In genomic region chr3:98188553-98188952, GRCh38 we compare ENCODE assay signal across 8 cellular contexts. TPM values are rescaled to one million over a fixed set of nuclear protein-coding genes. Genes with fewer than 3 reads are reported as not detected.
A peak's percentile ranks its signal among the peaks of the same experiment; 100 is the strongest.
DNase-seq lines count a peak whose midpoint lies in the region; ATAC-seq, FAIRE-seq and TF ChIP-seq lines count a peak whose summit lies in the region.

No MANE protein-coding gene starts in this region.

- no peak overlapping the region for H2BK5ac ChIP-seq in H1 (ENCODE audit: low read depth, low read length)

- H3F3A ChIP-seq in Loucy (ENCODE audit: low read depth) = no peaks in the 10 kb centered on the region

- peak; percentile 65 for TF ChIP-seq CTCF in Loucy (conservative IDR thresholded peaks at IDR 0.05; ENCODE audit: low read length)
- TF ChIP-seq CTCF in H1 (IDR thresholded peaks at IDR 0.05; ENCODE audit: control extremely low read depth in 1 of 3, insufficient read depth in 1 of 3, low read depth in 1 of 3, low read length in 3 of 3) = peak in 2 of 3 experiments; percentile 49 to 52; a peak in 3 of 4 replicates
- TF ChIP-seq CTCF in D721Med (IDR thresholded peaks at IDR 0.05; ENCODE audit: insufficient read depth, missing control alignments) = no peak

- H2BK12ac ChIP-seq in H1 (ENCODE audit: low read depth, low read length) = no peak overlapping the region; the same call in 1 of the 2 replicates

- H3K4ac ChIP-seq in H1 (replicated peaks; ENCODE audit: insufficient read length, low read depth, low read length) = no peak overlapping the region

- TF ChIP-seq EP300 in H1 (IDR thresholded peaks at IDR 0.05; ENCODE audit: borderline replicate concordance in 1 of 2, low read depth in 2 of 2, low read length in 2 of 2) = no peak

- no peak overlapping the region for H3K23ac ChIP-seq in H1 (ENCODE audit: insufficient read length)

- H2BK15ac ChIP-seq in H1 (ENCODE audit: low read length) = no peak overlapping the region

- no peaks in the 10 kb centered on the region for H3K79me1 ChIP-seq in H1 (ENCODE audit: low read depth, low read length)

- no peak overlapping the region for H3K18ac ChIP-seq in H1 (ENCODE audit: extremely low read depth, low read length)

- peaks cover 3 to 7% of the 10 kb centered on the region in 2 donors for H3K27me3 Mint-ChIP-seq in CD4-positive, alpha-beta memory T cell

- H3K9me3 ChIP-seq in CD4-positive, alpha-beta memory T cell (ENCODE audit: control insufficient read depth in 1 of 2, low read length in 2 of 2) = no peaks in the 10 kb centered on the region
- H3K9me3 ChIP-seq in Loucy (ENCODE audit: insufficient read depth, low read depth, low read length) (no peaks in the 10 kb centered on the region), H1 (ENCODE audit: insufficient read depth in 2 of 2, low read depth in 1 of 2, low read length in 1 of 2) (no peaks in the 10 kb centered on the region)

- H4K91ac ChIP-seq in H1 (replicated peaks; ENCODE audit: insufficient read length, low read length) = no peak overlapping the region

- no peak overlapping the region for H3K4me2 ChIP-seq in Loucy (ENCODE audit: low read depth, low read length, poor library complexity, severe bottlenecking)
- H3K4me2 ChIP-seq in H1 (ENCODE audit: insufficient read depth in 1 of 2, low read depth in 2 of 2, low read length in 2 of 2) = no peak overlapping the region

- H3K36me3 ChIP-seq in CD4-positive, alpha-beta memory T cell (ENCODE audit: insufficient read depth, low read length) = no peaks in the 10 kb centered on the region
- H3K36me3 ChIP-seq in Loucy (ENCODE audit: insufficient read depth, low read length) (no peaks in the 10 kb centered on the region), H1 (ENCODE audit: control insufficient read depth in 2 of 4, insufficient read depth in 4 of 4, low read length in 3 of 4) (no peaks in the 10 kb centered on the region)

- H2AK5ac ChIP-seq in H1 (ENCODE audit: low read depth, low read length) = no peak overlapping the region

- FAIRE-seq in H1 (lab: Jason Lieb, UNC) (peak; percentile 62), urothelium cell line (lab: Jason Lieb, UNC) (no peak), D721Med (lab: Jason Lieb, UNC) (no peak)

- POLR2A ChIA-PET in CD4-positive, alpha-beta memory T cell (lab: Charles Lee; ENCODE audit: partially characterized antibody) = no interaction called here
- POLR2A ChIA-PET in H1 (lab: Charles Lee; ENCODE audit: partially characterized antibody) = interaction anchor here (0.9 to 2.5 kb wide), 2 partner anchors 120 to 137 kb away, joined by 3 to 7 read pairs; no protein-coding TSS in a partner anchor

- no peak overlapping the region for H2BK20ac ChIP-seq in H1 (ENCODE audit: low read length)

- H4K8ac ChIP-seq in H1 (ENCODE audit: extremely low read depth, insufficient read depth, low read length) = no peak overlapping the region

- 41% methylated on average over 3 of the region's 3 CpGs; no CpG with 5 or more reads in 1 of the 2 experiments for WGBS in H1 (ENCODE audit: extremely low coverage in 1 of 2, insufficient coverage in 1 of 2, insufficient read length in 1 of 2, insufficient replicate concordance in 2 of 2, low coverage in 1 of 2, low lambda C conversion rate in 2 of 2, missing lambda C conversion rate in 1 of 2), 2 experiments

- no peaks in the 10 kb centered on the region for H3K4me1 ChIP-seq in CD4-positive, alpha-beta memory T cell (ENCODE audit: insufficient read depth, low read length)
- H3K4me1 ChIP-seq in Loucy (ENCODE audit: insufficient read depth, low read length, poor library complexity, severe bottlenecking) (no peaks in the 10 kb centered on the region), H1 (replicated peaks in 1 of 4; ENCODE audit: control insufficient read depth in 3 of 4, insufficient read depth in 4 of 4, low read length in 3 of 4) (0 out of 7 replicates have a peak, but pooled peaks cover 0 to 2% (median 0%) of the 10 kb centered on the region in 4 experiments)

- H3K56ac ChIP-seq in H1 (replicated peaks; ENCODE audit: insufficient read length, low read depth, low read length) = no peak overlapping the region

- H3K27ac ChIP-seq in CD4-positive, alpha-beta memory T cell (ENCODE audit: low read depth, low read length) = no peak overlapping the region
- no peak overlapping the region for H3K27ac ChIP-seq in H1 (ENCODE audit: low read depth, low read length)

- intact Hi-C loops in CD4-positive, alpha-beta memory T cell (cut with micrococcal nuclease) = loop anchor here (1.0 kb wide), 2 partner anchors 141 to 385 kb away; no protein-coding TSS in a partner anchor

- no peak overlapping the region for H2BK120ac ChIP-seq in H1 (replicated peaks; ENCODE audit: low read depth, low read length)

- CTCF ChIA-PET in CD4-positive, alpha-beta memory T cell (lab: Charles Lee; ENCODE audit: partially characterized antibody) = interaction anchor here (1.4 kb wide), 1 partner anchor 412 kb away, joined by 3 read pairs; no protein-coding TSS in a partner anchor
- CTCF ChIA-PET in H1 (lab: Charles Lee; ENCODE audit: partially characterized antibody) = interaction anchor here (0.9 to 8.2 kb wide), 6 partner anchors 12 to 147 kb away, joined by 3 to 61 read pairs (median 4); no protein-coding TSS in a partner anchor

- H3K9me2 ChIP-seq in Loucy (replicated peaks; ENCODE audit: low read depth, low read length) = no peaks in the 10 kb centered on the region

- no peak overlapping the region for H3K9ac ChIP-seq in Loucy (ENCODE audit: low read depth, low read length, poor library complexity, severe bottlenecking)
- no peak overlapping the region for H3K9ac ChIP-seq in H1 (replicated peaks in 1 of 4; ENCODE audit: extremely low read depth in 1 of 4, low read depth in 3 of 4, low read length in 3 of 4)

- no peak overlapping the region; the same call in 1 of the 2 replicates for H2AFZ ChIP-seq in Loucy (ENCODE audit: low read length)
- H2AFZ ChIP-seq in H1 (ENCODE audit: low read length) = peak overlapping the region; percentile 71; the same call in 1 of the 2 replicates

- H3K9me3 Mint-ChIP-seq in CD4-positive, alpha-beta memory T cell = no peaks in the 10 kb centered on the region

- H3K4me1 Mint-ChIP-seq in CD4-positive, alpha-beta memory T cell = peaks cover 0 to 7% (median 2%) of the 10 kb centered on the region in 4 donors

- peak overlapping the region in 2 of 7 donors; percentile 25 to 44 for H3K27ac Mint-ChIP-seq in CD4-positive, alpha-beta memory T cell

- no peaks in the 10 kb centered on the region for H3K23me2 ChIP-seq in H1 (ENCODE audit: low read depth, low read length)

- H3K4me3 Mint-ChIP-seq in CD4-positive, alpha-beta memory T cell = peak overlapping the region in 1 of 8 donors; percentile 37

- no peak overlapping the region for H4K5ac ChIP-seq in H1 (ENCODE audit: insufficient read length, low read depth, low read length)

- no peaks in the 10 kb centered on the region for H3K27me3 ChIP-seq in CD4-positive, alpha-beta memory T cell (ENCODE audit: insufficient read depth, low read length)
- H3K27me3 ChIP-seq in Loucy (ENCODE audit: insufficient read depth, low read length, poor library complexity, severe bottlenecking) (no peaks in the 10 kb centered on the region), H1 (replicated peaks in 1 of 4; ENCODE audit: control insufficient read depth in 3 of 4, extremely low read depth in 1 of 4, insufficient read depth in 3 of 4, low read length in 3 of 4) (no peaks in the 10 kb centered on the region)

- no peak for TF ChIP-seq POLR2A in H1 (IDR thresholded peaks at IDR 0.05; ENCODE audit: control extremely low read depth in 1 of 2, low read depth in 2 of 2, low read length in 2 of 2)

- H4K20me1 ChIP-seq in Loucy (ENCODE audit: insufficient read depth, low read length, poor library complexity, severe bottlenecking) (no peaks in the 10 kb centered on the region), H1 (replicated peaks in 1 of 2; ENCODE audit: control insufficient read depth in 1 of 2, insufficient read depth in 2 of 2, low read length in 2 of 2) (no peaks in the 10 kb centered on the region)

- H3K4me3 ChIP-seq in CD4-positive, alpha-beta memory T cell (ENCODE audit: low read length in 2 of 2) = no peak overlapping the region
- no peak overlapping the region for H3K4me3 ChIP-seq in Loucy (ENCODE audit: low read length, poor library complexity, severe bottlenecking)
- H3K4me3 ChIP-seq in H1 (ENCODE audit: extremely low read depth in 1 of 4, insufficient read depth in 2 of 4, low read depth in 3 of 4, low read length in 4 of 4) = no peak overlapping the region

- no peak overlapping the region for H3K14ac ChIP-seq in H1 (ENCODE audit: insufficient read length)

- ATAC-seq in GM21367 (IDR thresholded peaks at IDR 0.05; ENCODE audit: unreplicated experiment) = peak; percentile 73

- H3K79me2 ChIP-seq in Loucy (ENCODE audit: insufficient read depth, low read length) (no peaks in the 10 kb centered on the region), H1 (ENCODE audit: control insufficient read depth in 1 of 2, insufficient read depth in 2 of 2, low read length in 2 of 2) (no peaks in the 10 kb centered on the region)

- H3K36me3 Mint-ChIP-seq in CD4-positive, alpha-beta memory T cell = no peaks in the 10 kb centered on the region

- DNase-seq in CD4-positive, alpha-beta memory T cell = peak in 4 of 5 donors; percentile 15 to 26 (median 17)
- DNase-seq in H1 (ENCODE audit: low read depth in 1 of 2, low spot score in 2 of 2) = no peak
- DNase-seq in urothelium cell line (ENCODE audit: low spot score) = peak; percentile 11
- DNase-seq in NCI-H2227 (lab: John Stamatoyannopoulos, UW; ENCODE audit: unreplicated experiment) = no peak
- DNase-seq in D721Med (ENCODE audit: insufficient read length, low spot score) = no peak
- no peak for DNase-seq in AG08396 (ENCODE audit: low spot score)

- peak; percentile 55 to 57 for TF ChIP-seq RAD21 in H1 (IDR thresholded peaks at IDR 0.05 in 1 of 2, conservative IDR thresholded peaks at IDR 0.05 in 1 of 2; ENCODE audit: low read depth in 2 of 2, low read length in 2 of 2)

RNA-seq across cellular contexts. Expression of gene OR5H15, which starts 22.1 kb away (rescaled TPM):
- not detected for total RNA-seq in CD4-positive, alpha-beta memory T cell
- not detected for polyA plus RNA-seq in CD4-positive, alpha-beta memory T cell
- not detected in 2 replicates for total RNA-seq in H1 (2021; fragmentation: NEBNext Ultra II Directional; extraction: Animal tissue kit (Norgen Biotek cat#: 25700))
- not detected in 2 replicates for polyA plus RNA-seq in H1 (2011; rRNA removed)
- not detected for polyA plus RNA-seq in H1 (2011; cell fraction: cytosol; rRNA removed)
- not detected for polyA plus RNA-seq in H1 (2011; cell fraction: nucleus; rRNA removed)
- polyA plus RNA-seq in H1 (2012, experiment 1 of 2) = not detected in 4 replicates
- polyA plus RNA-seq in H1 (2012, experiment 2 of 2) = not detected
- not detected for polyA plus RNA-seq in H1 (2013, experiment 1 of 2)
- not detected for polyA plus RNA-seq in H1 (2013, experiment 2 of 2)
- polyA minus RNA-seq in H1 (2011; rRNA and poly(A)+ RNA removed) = not detected in 2 replicates
- polyA minus RNA-seq in H1 (2011; cell fraction: cytosol; rRNA and poly(A)+ RNA removed) = not detected
- polyA minus RNA-seq in H1 (2011; cell fraction: nucleus; rRNA and poly(A)+ RNA removed) = not detected

RNA-seq across cellular contexts. Expression of gene OR5H14, which starts 41.3 kb away (rescaled TPM):
- not detected for total RNA-seq in CD4-positive, alpha-beta memory T cell
- not detected for polyA plus RNA-seq in CD4-positive, alpha-beta memory T cell
- total RNA-seq in H1 (2021; fragmentation: NEBNext Ultra II Directional; extraction: Animal tissue kit (Norgen Biotek cat#: 25700)) = not detected in 2 replicates
- polyA plus RNA-seq in H1 (2011; rRNA removed) = not detected in 2 replicates
- not detected for polyA plus RNA-seq in H1 (2011; cell fraction: cytosol; rRNA removed)
- polyA plus RNA-seq in H1 (2011; cell fraction: nucleus; rRNA removed) = not detected
- polyA plus RNA-seq in H1 (2012, experiment 1 of 2) = not detected in 4 replicates
- polyA plus RNA-seq in H1 (2012, experiment 2 of 2) = not detected
- not detected for polyA plus RNA-seq in H1 (2013, experiment 1 of 2)
- not detected for polyA plus RNA-seq in H1 (2013, experiment 2 of 2)
- polyA minus RNA-seq in H1 (2011; rRNA and poly(A)+ RNA removed) = not detected in 2 replicates
- not detected for polyA minus RNA-seq in H1 (2011; cell fraction: cytosol; rRNA and poly(A)+ RNA removed)
- polyA minus RNA-seq in H1 (2011; cell fraction: nucleus; rRNA and poly(A)+ RNA removed) = not detected

RNA-seq across cellular contexts. Expression of gene OR5H1, which starts 58.0 kb away (rescaled TPM):
- total RNA-seq in CD4-positive, alpha-beta memory T cell = not detected
- polyA plus RNA-seq in CD4-positive, alpha-beta memory T cell = not detected
- total RNA-seq in H1 (2021; fragmentation: NEBNext Ultra II Directional; extraction: Animal tissue kit (Norgen Biotek cat#: 25700)) = not detected in 2 replicates
- polyA plus RNA-seq in H1 (2011; rRNA removed) = not detected in 2 replicates
- polyA plus RNA-seq in H1 (2011; cell fraction: cytosol; rRNA removed) = not detected
- polyA plus RNA-seq in H1 (2011; cell fraction: nucleus; rRNA removed) = not detected
- polyA plus RNA-seq in H1 (2012, experiment 1 of 2) = not detected in 4 replicates
- not detected for polyA plus RNA-seq in H1 (2012, experiment 2 of 2)
- not detected for polyA plus RNA-seq in H1 (2013, experiment 1 of 2)
- not detected for polyA plus RNA-seq in H1 (2013, experiment 2 of 2)
- not detected in 2 replicates for polyA minus RNA-seq in H1 (2011; rRNA and poly(A)+ RNA removed)
- polyA minus RNA-seq in H1 (2011; cell fraction: cytosol; rRNA and poly(A)+ RNA removed) = not detected
- not detected for polyA minus RNA-seq in H1 (2011; cell fraction: nucleus; rRNA and poly(A)+ RNA removed)

Comparison
In these comparisons a context has a peak if more than half of its experiments do, and no peak if none do; other contexts are left out.
1. DNase-seq: peak in CD4-positive, alpha-beta memory T cell (4 of 5) and urothelium cell line (single experiment); none in H1 (0 of 2), NCI-H2227 (single experiment), D721Med (single experiment) and AG08396 (single experiment).